13 cellular contexts compared by ENCODE assay signal in genomic region chr5:176438959-176439757, GRCh38. TPM values are rescaled to one million over a fixed set of nuclear protein-coding genes. Genes with fewer than 3 reads are reported as not detected.
DNase-seq lines count a peak whose midpoint lies in the region; ATAC-seq, FAIRE-seq and TF ChIP-seq lines count a peak whose summit lies in the region.
"Had no signal": no experiment of that assay in that cellular context is flagged by ENCODE, and none has a peak within 500 bp of the region (broad histone marks: within the 10 kb centered on the region; RNA-seq: fewer than 3 reads in every experiment).

No MANE protein-coding gene starts in this region.

- no peak for FAIRE-seq in bronchial epithelial cell (lab: Jason Lieb, UNC)

- peaks cover 54% of the 10 kb centered on the region for H3K4me1 ChIP-seq in PC-9 (replicated peaks; ENCODE audit: insufficient read depth)

- peak; percentile 71 for DNase-seq in HCEC 1CT
- DNase-seq in PC-9 = peak; percentile 46 to 94
- DNase-seq in bronchial epithelial cell (ENCODE audit: low read depth) = peak; percentile 91
- DNase-seq in non-pigmented ciliary epithelial cell (ENCODE audit: low read depth) = peak; percentile 65
- no peak for DNase-seq in GM10248 (ENCODE audit: extremely low spot score)
- no peak for DNase-seq in effector CD8-positive, alpha-beta T cell (lab: John Stamatoyannopoulos, UW)
- DNase-seq: amygdala, immature natural killer cell, natural killer cell, NCI-H1436, T-helper 2 cell had no signal

- no peaks in the 10 kb centered on the region for H3K9me3 ChIP-seq in PC-9 (ENCODE audit: insufficient read depth, low read depth)

- H3K36me3 ChIP-seq in PC-9 (ENCODE audit: low read depth) (no peaks in the 10 kb centered on the region), bronchial epithelial cell (ENCODE audit: control insufficient read depth, insufficient read depth, low read length) (no peaks in the 10 kb centered on the region)

- BruUV-seq in PC-9 (replicated peaks; lab: Mats Ljungman, UMichigan) = no TSS peak

- peak overlapping the region; percentile 34; the same call in 1 of the 2 replicates for H2AFZ ChIP-seq in PC-9

- intact Hi-C loops in PC-9 (cut with micrococcal nuclease; ENCODE audit: unreplicated experiment) = no loop called here

- peak overlapping the region; percentile 56 for H3K4me2 ChIP-seq in PC-9

- H4K20me1 ChIP-seq in PC-9 (ENCODE audit: insufficient read depth) = no peaks in the 10 kb centered on the region

- ATAC-seq in HG03460 (IDR thresholded peaks at IDR 0.05; ENCODE audit: unreplicated experiment) = no peak
- ATAC-seq in HG03457 (IDR thresholded peaks at IDR 0.05; ENCODE audit: unreplicated experiment) = no peak
- ATAC-seq: natural killer cell had no signal

- CTCF ChIA-PET in PC-9 (lab: Charles Lee) = interaction anchor here (0.6 to 0.7 kb wide), 2 partner anchors 23 to 207 kb away, joined by 4 to 5 read pairs; partner anchors contain the start of gene CLTB
- CTCF ChIA-PET in GM10248 (lab: Yijun Ruan, JAX) = interaction anchor here (1.3 kb wide), 1 partner anchor 9 kb away, joined by 8 read pairs; no protein-coding TSS in a partner anchor

- H3K4me3 ChIP-seq in PC-9 (no peak overlapping the region), bronchial epithelial cell (ENCODE audit: low read depth, low read length) (no peak overlapping the region)

- no peaks in the 10 kb centered on the region for H3K9me2 ChIP-seq in PC-9 (ENCODE audit: insufficient read depth)

- H3K27ac ChIP-seq in PC-9 = peak overlapping the region; percentile 69

- H3K79me2 ChIP-seq in PC-9 (ENCODE audit: low read depth) = no peaks in the 10 kb centered on the region

- POLR2A ChIA-PET in PC-9 (lab: Charles Lee; ENCODE audit: unreplicated experiment) (interaction anchor here (0.7 to 1.0 kb wide), 3 partner anchors 15 to 176 kb away, joined by 3 to 13 read pairs (median 3); no protein-coding TSS in a partner anchor), GM10248 (lab: Yijun Ruan, JAX) (no interaction called here)

- H3K27me3 ChIP-seq in PC-9 (ENCODE audit: insufficient read depth, low read depth) (no peaks in the 10 kb centered on the region), bronchial epithelial cell (ENCODE audit: control insufficient read depth, insufficient read depth, low read length) (no peaks in the 10 kb centered on the region)

- peaks cover 47% of the 10 kb centered on the region for H3F3A ChIP-seq in PC-9 (ENCODE audit: insufficient read depth, low read depth)

- TF ChIP-seq CTCF in PC-9 (conservative IDR thresholded peaks at IDR 0.05) (no peak), bronchial epithelial cell (IDR thresholded peaks at IDR 0.05; ENCODE audit: insufficient read depth, low read length, severe bottlenecking) (no peak), GM10248 (IDR thresholded peaks at IDR 0.05; ENCODE audit: control extremely low read depth, extremely low read depth, low read depth, missing control alignments) (no peak)

RNA-seq across cellular contexts. Expression of gene FAF2, which starts 9.0 kb away (rescaled TPM):
- total RNA-seq in PC-9 (2021) = 41.2 and 59.7 TPM in 2 replicates
- 34.8 and 46.9 TPM in 2 replicates for total RNA-seq in bronchial epithelial cell

RNA-seq across cellular contexts. Expression of gene CLTB, which starts 22.8 kb away (rescaled TPM):
- total RNA-seq in PC-9 (2021) (123 and 126 TPM in 2 replicates), bronchial epithelial cell (241 and 381 TPM in 2 replicates)

RNA-seq across cellular contexts. Expression of gene HIGD2A, which starts 50.6 kb away (rescaled TPM):
- total RNA-seq in PC-9 (2021) (133 and 149 TPM in 2 replicates), bronchial epithelial cell (20.8 and 22.7 TPM in 2 replicates)

RNA-seq across cellular contexts. Expression of gene NOP16, which starts 50.8 kb away (rescaled TPM):
- 31.5 and 35.8 TPM in 2 replicates for total RNA-seq in PC-9 (2021)
- total RNA-seq in bronchial epithelial cell = 29.3 and 36.1 TPM in 2 replicates

Comparison
In these comparisons a context has a peak if more than half of its experiments do, and no peak if none do; other contexts are left out.
1. DNase-seq: peak in HCEC 1CT (single experiment), PC-9 (2 of 2), bronchial epithelial cell (single experiment) and non-pigmented ciliary epithelial cell (single experiment); none in GM10248 (single experiment) and effector CD8-positive, alpha-beta T cell (single experiment).